7 cellular contexts compared by ENCODE assay signal in the genomic region with DNA sequence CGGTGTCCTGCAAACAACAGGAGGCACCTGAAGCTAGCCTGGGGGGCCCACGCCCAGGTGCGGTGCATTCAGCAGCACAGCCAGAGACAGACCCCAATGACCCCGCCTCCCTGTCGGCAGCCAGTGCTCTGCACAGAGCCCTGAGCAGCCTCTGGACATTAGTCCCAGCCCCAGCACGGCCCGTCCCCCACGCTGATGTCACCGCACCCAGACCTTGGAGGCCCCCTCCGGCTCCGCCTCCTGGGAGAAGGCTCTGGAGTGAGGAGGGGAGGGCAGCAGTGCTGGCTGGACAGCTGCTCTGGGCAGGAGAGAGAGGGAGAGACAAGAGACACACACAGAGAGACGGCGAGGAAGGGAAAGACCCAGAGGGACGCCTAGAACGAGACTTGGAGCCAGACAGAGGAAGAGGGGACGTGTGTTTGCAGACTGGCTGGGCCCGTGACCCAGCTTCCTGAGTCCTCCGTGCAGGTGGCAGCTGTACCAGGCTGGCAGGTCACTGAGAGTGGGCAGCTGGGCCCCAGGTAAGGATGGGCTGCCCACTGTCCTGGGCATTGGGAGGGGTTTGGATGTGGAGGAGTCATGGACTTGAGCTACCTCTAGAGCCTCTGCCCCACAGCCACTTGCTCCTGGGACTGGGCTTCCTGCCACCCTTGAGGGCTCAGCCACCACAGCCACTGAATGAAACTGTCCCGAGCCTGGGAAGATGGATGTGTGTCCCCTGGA. TPM values are rescaled to one million over a fixed set of nuclear protein-coding genes. Genes with fewer than 3 reads are reported as not detected.
A peak's percentile ranks its signal among the peaks of the same experiment; 100 is the strongest.
DNase-seq lines count a peak whose midpoint lies in the region; ATAC-seq, FAIRE-seq and TF ChIP-seq lines count a peak whose summit lies in the region.

A gene (plus strand): TSS at position 278 of the 723 bp plus-strand sequence. CDS start 2,389 bp downstream, outside the sequence.

- DNase-seq in HTR-8/SVneo (ENCODE audit: insufficient read length, low spot score) (peak; percentile 52), SK-N-DZ (ENCODE audit: low spot score) (peak; percentile 88), esophagus squamous epithelium (lab: John Stamatoyannopoulos, UW) (no peak)
- no peak for DNase-seq in naive thymus-derived CD4-positive, alpha-beta T cell
- no peak for DNase-seq in activated CD4-positive, CD25-positive, alpha-beta regulatory T cell treated with anti-CD3 and anti-CD28 coated beads, Interleukin-2, amount 50 U/mL, for 72 hours

- peak within 1 kb of the TSS in 1 of 9 donors; percentile 88 for H3K27ac Mint-ChIP-seq in naive thymus-derived CD4-positive, alpha-beta T cell

- 30 to 37% methylated on average over 7 to 11 of the region's 19 CpGs for WGBS in esophagus squamous epithelium, 2 donors

- peaks cover 0 to 13% (median 0%) of the 10 kb centered on the region in 4 donors for H3K27me3 ChIP-seq in esophagus squamous epithelium
- H3K27me3 ChIP-seq in naive thymus-derived CD4-positive, alpha-beta T cell (ENCODE audit: control insufficient read depth in 2 of 2, insufficient read depth in 2 of 2, low read length in 2 of 2), result no peaks in the 10 kb centered on the region

- ATAC-seq in naive thymus-derived CD4-positive, alpha-beta T cell, result no peak
- no peak for ATAC-seq in HG03342 (IDR thresholded peaks at IDR 0.05; ENCODE audit: unreplicated experiment)
- ATAC-seq in GM18520 (IDR thresholded peaks at IDR 0.05; ENCODE audit: unreplicated experiment), result no peak

- H3K4me3 ChIP-seq in esophagus squamous epithelium, result peak within 1 kb of the TSS; percentile 6 to 66 (median 39)
- peak within 1 kb of the TSS; percentile 40 for H3K4me3 ChIP-seq in naive thymus-derived CD4-positive, alpha-beta T cell (ENCODE audit: low read length)

- H3K27ac ChIP-seq in esophagus squamous epithelium, result no peak within 1 kb of the TSS
- H3K27ac ChIP-seq in naive thymus-derived CD4-positive, alpha-beta T cell (ENCODE audit: low read depth, low read length), result no peak within 1 kb of the TSS

- POLR2A ChIA-PET in naive thymus-derived CD4-positive, alpha-beta T cell (lab: Charles Lee), result no interaction called here

- H3K9me3 Mint-ChIP-seq in naive thymus-derived CD4-positive, alpha-beta T cell, result no peaks in the 10 kb centered on the region

- TF ChIP-seq POLR2A in esophagus squamous epithelium (IDR thresholded peaks at IDR 0.05), result no peak

- peaks cover 0 to 15% (median 6%) of the 10 kb centered on the region in 7 donors for H3K4me1 Mint-ChIP-seq in naive thymus-derived CD4-positive, alpha-beta T cell

- no peaks in the 10 kb centered on the region for H3K9me3 ChIP-seq in esophagus squamous epithelium
- no peaks in the 10 kb centered on the region for H3K9me3 ChIP-seq in naive thymus-derived CD4-positive, alpha-beta T cell (ENCODE audit: control insufficient read depth in 2 of 3, low read length in 3 of 3)

- intact Hi-C loops in esophagus squamous epithelium (cut with DNase I), result loop anchor here (5.0 kb wide), 1 partner anchor 59 kb away; no protein-coding TSS in a partner anchor
- intact Hi-C loops in naive thymus-derived CD4-positive, alpha-beta T cell (cut with micrococcal nuclease), result loop anchor here (1.0 to 5.0 kb wide), 3 partner anchors 60 to 489 kb away; no protein-coding TSS in a partner anchor

- CTCF ChIA-PET in naive thymus-derived CD4-positive, alpha-beta T cell (lab: Charles Lee), result interaction anchor here (0.7 to 2.0 kb wide), 6 partner anchors 12 to 496 kb away, joined by 3 to 16 read pairs (median 5); no protein-coding TSS in a partner anchor

- H3K4me1 ChIP-seq in esophagus squamous epithelium, result peaks cover 13 to 39% (median 24%) of the 10 kb centered on the region in 3 donors
- peaks cover 3 to 11% of the 10 kb centered on the region in 2 donors for H3K4me1 ChIP-seq in naive thymus-derived CD4-positive, alpha-beta T cell (ENCODE audit: control insufficient read depth in 2 of 2, insufficient read depth in 2 of 2, low read length in 2 of 2)

- TF ChIP-seq CTCF in esophagus squamous epithelium (IDR thresholded peaks at IDR 0.05), result no peak

- H3K36me3 Mint-ChIP-seq in naive thymus-derived CD4-positive, alpha-beta T cell, result peaks cover 0 to 13% (median 0%) of the 10 kb centered on the region in 5 donors

- peak; percentile 89 for FAIRE-seq in HTR-8/SVneo (lab: Jason Lieb, UNC)

- H3K36me3 ChIP-seq in esophagus squamous epithelium, result peaks cover 0 to 16% (median 0%) of the 10 kb centered on the region in 3 donors
- H3K36me3 ChIP-seq in naive thymus-derived CD4-positive, alpha-beta T cell (ENCODE audit: control insufficient read depth in 2 of 3, insufficient read depth in 3 of 3, low read length in 3 of 3), result no peaks in the 10 kb centered on the region

- peak within 1 kb of the TSS; percentile 54 to 76 (median 69) for H3K4me3 Mint-ChIP-seq in naive thymus-derived CD4-positive, alpha-beta T cell

- H3K27me3 Mint-ChIP-seq in naive thymus-derived CD4-positive, alpha-beta T cell, result peaks cover 0 to 8% (median 0%) of the 10 kb centered on the region in 5 donors

RNA-seq across cellular contexts. Expression of the gene that starts here (rescaled TPM):
- polyA plus RNA-seq in SK-N-DZ (2014; cell fraction: cytosol; rRNA removed), result 0.07 and 0.31 TPM in 2 replicates
- 0.37 and 1.0 TPM in 2 replicates for polyA plus RNA-seq in SK-N-DZ (2014; cell fraction: nucleus; rRNA removed)
- total RNA-seq in esophagus squamous epithelium, result 1 to 10 TPM in 2 of 4 donors, under 1 TPM in 2; 0.15 to 4.0 (median 1.2) TPM
- 1 to 10 TPM in 1 of 5 experiments, under 1 TPM in 4; 0.07 to 2.5 (median 0.27) TPM for total RNA-seq in naive thymus-derived CD4-positive, alpha-beta T cell
- not detected for polyA plus RNA-seq in naive thymus-derived CD4-positive, alpha-beta T cell

Comparison
In these comparisons a context has a peak if more than half of its experiments do, and no peak if none do; other contexts are left out.
1. DNase-seq: peak in HTR-8/SVneo (single experiment) and SK-N-DZ (single experiment); none in esophagus squamous epithelium (single experiment), naive thymus-derived CD4-positive, alpha-beta T cell (0 of 9) and activated CD4-positive, CD25-positive, alpha-beta regulatory T cell treated with anti-CD3 and anti-CD28 coated beads, Interleukin-2, amount 50 U/mL, for 72 hours (single experiment).